In the genomic region with DNA sequence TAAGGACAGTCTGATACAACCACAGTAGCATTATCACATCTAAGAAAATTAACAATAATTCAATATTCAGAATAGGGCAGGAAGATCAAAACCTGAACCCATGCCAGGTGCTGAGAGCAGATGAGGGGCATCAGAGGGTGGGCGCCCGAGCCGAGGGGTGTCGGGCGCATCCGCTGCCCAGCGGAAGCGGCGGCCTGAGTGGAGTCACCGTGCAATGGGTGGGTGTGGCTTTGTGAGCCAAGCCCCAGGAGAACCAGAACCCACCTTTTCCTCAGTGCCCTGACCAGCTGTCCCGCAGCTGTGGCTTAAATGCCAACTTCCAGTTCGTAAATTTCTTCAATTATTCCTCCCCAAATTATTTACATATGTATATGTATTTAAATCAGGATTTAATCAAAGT, we compare ENCODE assay signal across 7 cellular contexts. TPM values are rescaled to one million over a fixed set of nuclear protein-coding genes. Genes with fewer than 3 reads are reported as not detected.
DNase-seq lines count a peak whose midpoint lies in the region; ATAC-seq and TF ChIP-seq lines count a peak whose summit lies in the region.

No MANE protein-coding gene starts in this region.

- H3K36me3 Mint-ChIP-seq in activated T-helper 17 cell treated with anti-CD3 and anti-CD28 coated beads, Interleukin-2, amount 50 U/mL, for 72 hours (ENCODE audit: low read depth), result no peaks in the 10 kb centered on the region

- peak overlapping the region; percentile 98 for H3K4me2 ChIP-seq in smooth muscle cell

- H3K4me3 ChIP-seq in HUES6 (ENCODE audit: low read depth, low read length), result peak overlapping the region; percentile 66
- H3K4me3 ChIP-seq in iPS-18a (ENCODE audit: low read length), result peak overlapping the region; percentile 58
- H3K4me3 ChIP-seq in smooth muscle cell, result peak overlapping the region; percentile 62

- H3K9me3 ChIP-seq in HUES6 (ENCODE audit: control insufficient read depth, insufficient read depth, low read depth, low read length), result no peaks in the 10 kb centered on the region
- no peaks in the 10 kb centered on the region for H3K9me3 ChIP-seq in iPS-18a (ENCODE audit: control insufficient read depth, low read depth, low read length)
- no peaks in the 10 kb centered on the region for H3K9me3 ChIP-seq in smooth muscle cell (replicated peaks; ENCODE audit: low read depth)

- DNase-seq in smooth muscle cell (lab: John Stamatoyannopoulos, UW; ENCODE audit: unreplicated experiment) (no peak), SW 1271 (lab: John Stamatoyannopoulos, UW) (no peak)
- no peak for DNase-seq in NK-92 treated with Interleukin-12 subunit alpha and Interleukin-12 subunit beta, amount 100 ng/mL, for 24 hours (lab: John Stamatoyannopoulos, UW)

- no peaks in the 10 kb centered on the region for H3K79me2 ChIP-seq in smooth muscle cell (ENCODE audit: low read depth)

- no peak overlapping the region for H3K27ac ChIP-seq in HUES6 (ENCODE audit: low read depth, low read length)
- no peak overlapping the region for H3K27ac ChIP-seq in iPS-18a (ENCODE audit: low read length)
- no peak overlapping the region for H3K27ac ChIP-seq in smooth muscle cell (ENCODE audit: low read depth)

- ATAC-seq in activated T-helper 17 cell treated with anti-CD3 and anti-CD28 coated beads, Interleukin-2, amount 50 U/mL, for 72 hours (replicated peaks), result peak; percentile 31
- no peak for ATAC-seq in HG03039 (IDR thresholded peaks at IDR 0.05; ENCODE audit: unreplicated experiment)

- WGBS in smooth muscle cell (ENCODE audit: low lambda C conversion rate), result 47% methylated on average over 12 of the region's 12 CpGs

- no peak overlapping the region for H3K9ac ChIP-seq in HUES6 (ENCODE audit: low read length)
- no peak overlapping the region for H3K9ac ChIP-seq in iPS-18a (ENCODE audit: low read length)
- no peak overlapping the region for H3K9ac ChIP-seq in smooth muscle cell (ENCODE audit: low read depth)

- TF ChIP-seq CTCF in smooth muscle cell (IDR thresholded peaks at IDR 0.05; ENCODE audit: borderline replicate concordance, insufficient read depth, poor library complexity, severe bottlenecking), result no peak

- no peaks in the 10 kb centered on the region for H3K9me3 Mint-ChIP-seq in activated T-helper 17 cell treated with anti-CD3 and anti-CD28 coated beads, Interleukin-2, amount 50 U/mL, for 72 hours

- no peaks in the 10 kb centered on the region for H3F3A ChIP-seq in smooth muscle cell (ENCODE audit: low read depth)

- peaks cover 23% of the 10 kb centered on the region for H3K27me3 ChIP-seq in HUES6 (ENCODE audit: control insufficient read depth, insufficient read depth, low read length)
- peaks cover 15% of the 10 kb centered on the region for H3K27me3 ChIP-seq in iPS-18a (ENCODE audit: control insufficient read depth, insufficient read depth, low read length)
- H3K27me3 ChIP-seq in smooth muscle cell (ENCODE audit: low read depth), result no peaks in the 10 kb centered on the region

- H4K20me1 ChIP-seq in smooth muscle cell (ENCODE audit: low read depth), result no peaks in the 10 kb centered on the region

- H3K27ac Mint-ChIP-seq in activated T-helper 17 cell treated with anti-CD3 and anti-CD28 coated beads, Interleukin-2, amount 50 U/mL, for 72 hours, result peak overlapping the region; percentile 77

- no peaks in the 10 kb centered on the region for H3K27me3 Mint-ChIP-seq in activated T-helper 17 cell treated with anti-CD3 and anti-CD28 coated beads, Interleukin-2, amount 50 U/mL, for 72 hours

- H3K36me3 ChIP-seq in HUES6 (ENCODE audit: control insufficient read depth, insufficient read depth, low read length) (no peaks in the 10 kb centered on the region), iPS-18a (ENCODE audit: control insufficient read depth, low read depth, low read length) (no peaks in the 10 kb centered on the region), smooth muscle cell (ENCODE audit: low read depth) (no peaks in the 10 kb centered on the region)

- H3K4me3 Mint-ChIP-seq in activated T-helper 17 cell treated with anti-CD3 and anti-CD28 coated beads, Interleukin-2, amount 50 U/mL, for 72 hours, result peak overlapping the region; percentile 63

- H2AFZ ChIP-seq in smooth muscle cell (ENCODE audit: low read depth), result peak overlapping the region; percentile 84

- peaks cover 9% of the 10 kb centered on the region; the same call in 1 of the 2 replicates for H3K4me1 ChIP-seq in HUES6 (ENCODE audit: control insufficient read depth, insufficient read depth, low read length)
- H3K4me1 ChIP-seq in iPS-18a (ENCODE audit: control insufficient read depth, low read depth, low read length), result no peaks in the 10 kb centered on the region
- H3K4me1 ChIP-seq in smooth muscle cell (ENCODE audit: low read depth), result peaks cover 5% of the 10 kb centered on the region

- H3K4me1 Mint-ChIP-seq in activated T-helper 17 cell treated with anti-CD3 and anti-CD28 coated beads, Interleukin-2, amount 50 U/mL, for 72 hours, result peaks cover 14% of the 10 kb centered on the region

RNA-seq across cellular contexts. Expression of gene DNAH1, which starts 1.1 kb away (rescaled TPM):
- total RNA-seq in activated T-helper 17 cell treated with anti-CD3 and anti-CD28 coated beads, Interleukin-2, amount 50 U/mL, for 72 hours, result 10 to 100 TPM; 17.2 to 26.5 TPM
- 3.7 and 7.1 TPM in 2 replicates for total RNA-seq in smooth muscle cell
- 0.54 and 2.1 TPM in 2 replicates for polyA plus RNA-seq in smooth muscle cell

RNA-seq across cellular contexts. Expression of gene GLYCTK, which starts 29.6 kb away (rescaled TPM):
- total RNA-seq in activated T-helper 17 cell treated with anti-CD3 and anti-CD28 coated beads, Interleukin-2, amount 50 U/mL, for 72 hours, result 10 to 100 TPM; 22.8 to 25.2 TPM
- total RNA-seq in smooth muscle cell, result 3.3 and 4.4 TPM in 2 replicates
- polyA plus RNA-seq in smooth muscle cell, result 3.8 and 5.4 TPM in 2 replicates

RNA-seq across cellular contexts. Expression of gene WDR82, which starts 38.7 kb away (rescaled TPM):
- total RNA-seq in activated T-helper 17 cell treated with anti-CD3 and anti-CD28 coated beads, Interleukin-2, amount 50 U/mL, for 72 hours, result 100 to 1,000 TPM in 1 of 2 donors, 10 to 100 TPM in 1; 81.1 to 106 TPM
- 48.3 and 48.6 TPM in 2 replicates for total RNA-seq in smooth muscle cell
- polyA plus RNA-seq in smooth muscle cell, result 26.1 and 28.6 TPM in 2 replicates
